11 cellular contexts compared by ENCODE assay signal in the genomic region with DNA sequence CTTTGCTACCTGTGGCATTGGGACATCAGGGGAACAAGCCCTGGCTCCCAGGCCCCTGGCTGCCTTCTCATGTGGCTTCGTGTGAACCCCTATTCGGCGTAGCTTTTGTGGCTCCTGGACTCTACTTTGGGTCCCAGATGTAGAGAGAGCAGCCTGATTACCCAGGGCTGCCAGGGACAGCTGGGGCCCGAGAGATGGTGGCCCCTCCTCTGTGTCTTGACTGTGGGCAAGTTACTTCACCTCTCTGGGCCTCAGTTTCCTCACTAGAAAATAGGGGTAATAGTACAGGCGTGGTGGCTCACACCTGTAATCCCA. TPM values are rescaled to one million over a fixed set of nuclear protein-coding genes. Genes with fewer than 3 reads are reported as not detected.
DNase-seq lines count a peak whose midpoint lies in the region; ATAC-seq and TF ChIP-seq lines count a peak whose summit lies in the region.
"Had no signal": no experiment of that assay in that cellular context is flagged by ENCODE, and none has a peak within 500 bp of the region (broad histone marks: within the 10 kb centered on the region; RNA-seq: fewer than 3 reads in every experiment).

No MANE protein-coding gene starts in this region.

- TF ChIP-seq CTCF in left lung (IDR thresholded peaks at IDR 0.05) (no peak), stomach (IDR thresholded peaks at IDR 0.05) (no peak), MM.1S (IDR thresholded peaks at IDR 0.05; ENCODE audit: low read length) (no peak)

- 87 to 92% (median 91%) methylated on average over 4 to 5 of the region's 5 CpGs for WGBS in stomach, 5 donors

- POLR2A ChIA-PET in T-cell (lab: Charles Lee): no interaction called here

- H3K9me3 Mint-ChIP-seq in activated T-cell treated with anti-CD3 and anti-CD28 coated beads, Interleukin-2, amount 50 U/mL, for 72 hours: no peaks in the 10 kb centered on the region
- no peaks in the 10 kb centered on the region for H3K9me3 Mint-ChIP-seq in activated T-cell treated with anti-CD3 and anti-CD28 coated beads, Interleukin-2, amount 50 U/mL, for 24 hours
- no peaks in the 10 kb centered on the region for H3K9me3 Mint-ChIP-seq in T-cell

- H3K27me3 ChIP-seq in left lung: no peaks in the 10 kb centered on the region
- no peaks in the 10 kb centered on the region for H3K27me3 ChIP-seq in stomach
- no peaks in the 10 kb centered on the region for H3K27me3 ChIP-seq in MM.1S (replicated peaks; ENCODE audit: insufficient read depth, low read length)

- no peak overlapping the region for H3K4me2 ChIP-seq in MM.1S (ENCODE audit: low read depth, low read length)

- H3K9ac ChIP-seq in MM.1S (ENCODE audit: low read length): no peak overlapping the region

- peaks cover 0 to 18% of the 10 kb centered on the region in 2 donors for H3K36me3 ChIP-seq in left lung
- peaks cover 0 to 11% (median 0%) of the 10 kb centered on the region in 4 donors for H3K36me3 ChIP-seq in stomach
- no peaks in the 10 kb centered on the region for H3K36me3 ChIP-seq in MM.1S (replicated peaks; ENCODE audit: insufficient read depth, low read length)

- no peaks in the 10 kb centered on the region for H3K9me3 ChIP-seq in left lung
- no peaks in the 10 kb centered on the region for H3K9me3 ChIP-seq in stomach
- H3K9me3 ChIP-seq in MM.1S (replicated peaks; ENCODE audit: insufficient read depth, low read length): no peaks in the 10 kb centered on the region

- H3K36me3 Mint-ChIP-seq in activated T-cell treated with anti-CD3 and anti-CD28 coated beads, Interleukin-2, amount 50 U/mL, for 72 hours (ENCODE audit: insufficient read depth in 2 of 2): peaks cover 0 to 2% of the 10 kb centered on the region in 2 donors
- no peaks in the 10 kb centered on the region for H3K36me3 Mint-ChIP-seq in activated T-cell treated with anti-CD3 and anti-CD28 coated beads, Interleukin-2, amount 50 U/mL, for 24 hours (ENCODE audit: low read depth)
- H3K36me3 Mint-ChIP-seq in T-cell: no peaks in the 10 kb centered on the region

- peaks cover 0 to 28% of the 10 kb centered on the region in 2 donors for H3K4me1 ChIP-seq in left lung
- peaks cover 12 to 19% (median 16%) of the 10 kb centered on the region in 4 donors for H3K4me1 ChIP-seq in stomach
- no peaks in the 10 kb centered on the region for H3K4me1 ChIP-seq in MM.1S (ENCODE audit: low read length)

- no peaks in the 10 kb centered on the region for H4K20me1 ChIP-seq in MM.1S (ENCODE audit: insufficient read depth, low read length)

- no peaks in the 10 kb centered on the region; the same call in 1 of the 2 replicates for H3F3A ChIP-seq in MM.1S (ENCODE audit: insufficient read depth, low read length)

- CTCF ChIA-PET in T-cell (lab: Charles Lee): interaction anchor here in 1 of 2 donors (0.7 kb wide), 1 partner anchor 8 kb away, joined by 3 read pairs; no protein-coding TSS in a partner anchor

- H3K79me2 ChIP-seq in MM.1S (ENCODE audit: low read length): no peaks in the 10 kb centered on the region

- no peak overlapping the region for H3K27ac Mint-ChIP-seq in activated T-cell treated with anti-CD3 and anti-CD28 coated beads, Interleukin-2, amount 50 U/mL, for 72 hours
- H3K27ac Mint-ChIP-seq in activated T-cell treated with anti-CD3 and anti-CD28 coated beads, Interleukin-2, amount 50 U/mL, for 24 hours: no peak overlapping the region
- H3K27ac Mint-ChIP-seq in T-cell: no peak overlapping the region

- H3K4me3 ChIP-seq in left lung (peak overlapping the region in 1 of 2 donors; percentile 84), stomach (peak overlapping the region in 1 of 4 donors; percentile 85), MM.1S (ENCODE audit: low read length) (no peak overlapping the region)

- peak overlapping the region; percentile 76 to 83 for H3K27ac ChIP-seq in left lung
- peak overlapping the region; percentile 5 to 88 (median 81) for H3K27ac ChIP-seq in stomach
- no peak overlapping the region for H3K27ac ChIP-seq in MM.1S (ENCODE audit: low read length)

- no peak for TF ChIP-seq EP300 in stomach (IDR thresholded peaks at IDR 0.05)

- intact Hi-C loops in left lung (cut with DNase I) (no loop called here), stomach (cut with DNase I; ENCODE audit: low total_unique reads) (no loop called here)

- H2AFZ ChIP-seq in MM.1S (ENCODE audit: low read length): no peak overlapping the region

- H3K27me3 Mint-ChIP-seq in activated T-cell treated with anti-CD3 and anti-CD28 coated beads, Interleukin-2, amount 50 U/mL, for 72 hours (ENCODE audit: low read depth): no peaks in the 10 kb centered on the region
- no peaks in the 10 kb centered on the region for H3K27me3 Mint-ChIP-seq in activated T-cell treated with anti-CD3 and anti-CD28 coated beads, Interleukin-2, amount 50 U/mL, for 24 hours
- H3K27me3 Mint-ChIP-seq in T-cell: no peaks in the 10 kb centered on the region

- no peak for ATAC-seq in activated T-cell treated with anti-CD3 and anti-CD28 coated beads, Interleukin-2, amount 50 U/mL, for 72 hours (replicated peaks in 1 of 2)
- ATAC-seq in T-cell (replicated peaks in 1 of 4) (no peak), left lung (no peak), GM21717 (IDR thresholded peaks at IDR 0.05; ENCODE audit: unreplicated experiment) (no peak)

- no peak for TF ChIP-seq POLR2A in stomach (IDR thresholded peaks at IDR 0.05)

- H3K4me1 Mint-ChIP-seq in activated T-cell treated with anti-CD3 and anti-CD28 coated beads, Interleukin-2, amount 50 U/mL, for 72 hours (ENCODE audit: low read depth): peaks cover 17% of the 10 kb centered on the region
- peaks cover 16% of the 10 kb centered on the region for H3K4me1 Mint-ChIP-seq in activated T-cell treated with anti-CD3 and anti-CD28 coated beads, Interleukin-2, amount 50 U/mL, for 24 hours (ENCODE audit: low read depth)
- peaks cover 11 to 15% (median 13%) of the 10 kb centered on the region in 3 donors for H3K4me1 Mint-ChIP-seq in T-cell

- H3K9me2 ChIP-seq in MM.1S (replicated peaks; ENCODE audit: insufficient read depth, low read length): no peaks in the 10 kb centered on the region

- no peak for DNase-seq in activated T-cell treated with anti-CD3 and anti-CD28 coated beads, Interleukin-2, amount 50 U/mL, for 72 hours
- no peak for DNase-seq in activated T-cell treated with anti-CD3 and anti-CD28 coated beads, Interleukin-2, amount 50 U/mL, for 24 hours
- DNase-seq in T-cell: no peak
- DNase-seq in left lung: peak in 1 of 2 donors; percentile 13
- no peak for DNase-seq in stomach
- no peak for DNase-seq in NCI-H446 (lab: John Stamatoyannopoulos, UW)
- DNase-seq in MM.1S: no peak
- DNase-seq: activated CD4-positive, alpha-beta T cell treated with anti-CD3 and anti-CD28 coated beads for 4 hours; activated gamma-delta T cell treated with Interleukin-2 at 50 U/mL for 16 hours; cortex of kidney had no signal

- peak overlapping the region; percentile 25 to 44 for H3K4me3 Mint-ChIP-seq in activated T-cell treated with anti-CD3 and anti-CD28 coated beads, Interleukin-2, amount 50 U/mL, for 72 hours
- H3K4me3 Mint-ChIP-seq in activated T-cell treated with anti-CD3 and anti-CD28 coated beads, Interleukin-2, amount 50 U/mL, for 24 hours: no peak overlapping the region
- H3K4me3 Mint-ChIP-seq in T-cell: peak overlapping the region; percentile 21 to 85 (median 28)

RNA-seq across cellular contexts. Expression of a gene that starts 2.0 kb away (rescaled TPM):
- 10 to 100 TPM; 11.6 to 22.9 TPM for total RNA-seq in activated T-cell treated with anti-CD3 and anti-CD28 coated beads, Interleukin-2, amount 50 U/mL, for 72 hours
- 1 to 10 TPM; 2.1 to 4.3 (median 3.7) TPM for total RNA-seq in T-cell
- 10 to 100 TPM; 11.8 to 15.9 TPM for total RNA-seq in left lung
- total RNA-seq in stomach: 10 to 100 TPM in 3 of 5 donors, 1 to 10 TPM in 2; 5.0 to 23.2 (median 13.3) TPM
- 1 to 10 TPM; 5.3 to 8.0 (median 7.7) TPM for polyA plus RNA-seq in stomach

RNA-seq across cellular contexts. Expression of a gene that starts 15.3 kb away (rescaled TPM):
- total RNA-seq in activated T-cell treated with anti-CD3 and anti-CD28 coated beads, Interleukin-2, amount 50 U/mL, for 72 hours: 100 to 1,000 TPM; 448 to 582 TPM
- total RNA-seq in T-cell: 100 to 1,000 TPM; 239 to 279 (median 252) TPM
- 100 to 1,000 TPM; 249 to 294 TPM for total RNA-seq in left lung
- total RNA-seq in stomach: 100 to 1,000 TPM in 3 of 5 donors, 10 to 100 TPM in 2; 49.0 to 489 (median 123) TPM
- polyA plus RNA-seq in stomach: 100 to 1,000 TPM; 109 to 150 (median 111) TPM

RNA-seq across cellular contexts. Expression of a gene that starts 19.6 kb away (rescaled TPM):
- total RNA-seq in activated T-cell treated with anti-CD3 and anti-CD28 coated beads, Interleukin-2, amount 50 U/mL, for 72 hours: 10 to 100 TPM; 48.7 to 53.7 TPM
- 10 to 100 TPM; 22.6 to 32.9 (median 31.4) TPM for total RNA-seq in T-cell
- total RNA-seq in left lung: 10 to 100 TPM; 42.2 to 48.9 TPM
- total RNA-seq in stomach: 100 to 1,000 TPM in 1 of 5 donors, 10 to 100 TPM in 2, 1 to 10 TPM in 2; 3.5 to 116 (median 20.0) TPM
- 10 to 100 TPM; 57.1 to 90.5 (median 60.5) TPM for polyA plus RNA-seq in stomach

RNA-seq across cellular contexts. Expression of a gene that starts 47.7 kb away (rescaled TPM):
- 10 to 100 TPM; 27.1 to 31.2 TPM for total RNA-seq in activated T-cell treated with anti-CD3 and anti-CD28 coated beads, Interleukin-2, amount 50 U/mL, for 72 hours
- total RNA-seq in T-cell: 10 to 100 TPM in 2 of 5 donors, 1 to 10 TPM in 3; 4.1 to 10.5 (median 8.0) TPM
- 10 to 100 TPM; 52.7 to 55.4 TPM for total RNA-seq in left lung
- 100 to 1,000 TPM in 2 of 5 donors, 10 to 100 TPM in 2, 1 to 10 TPM in 1; 2.9 to 125 (median 33.9) TPM for total RNA-seq in stomach
- polyA plus RNA-seq in stomach: 10 to 100 TPM; 46.3 to 67.5 (median 60.2) TPM
